ENCODE assay signal across 21 cellular contexts in genomic region chr6:53635322-53635721, GRCh38. TPM values are rescaled to one million over a fixed set of nuclear protein-coding genes. Genes with fewer than 3 reads are reported as not detected.
DNase-seq lines count a peak whose midpoint lies in the region; ATAC-seq, FAIRE-seq and TF ChIP-seq lines count a peak whose summit lies in the region.
"Had no signal": no experiment of that assay in that cellular context is flagged by ENCODE, and none has a peak within 500 bp of the region (broad histone marks: within the 10 kb centered on the region; RNA-seq: fewer than 3 reads in every experiment).

No MANE protein-coding gene starts in this region.

- H3K27me3 Mint-ChIP-seq in natural killer cell (ENCODE audit: low read depth in 2 of 2) (peaks cover 4 to 10% of the 10 kb centered on the region in 2 donors), type B pancreatic cell (peaks cover 3% of the 10 kb centered on the region)
- H3K27me3 Mint-ChIP-seq in natural killer cell treated with Interleukin-12 subunit alpha and Interleukin-12 subunit beta and Interleukin-15 and Interleukin-18, amount 100 ng/mL, for 72 hours: peaks cover 0 to 3% of the 10 kb centered on the region in 2 donors
- peaks cover 18% of the 10 kb centered on the region for H3K27me3 Mint-ChIP-seq in activated T-cell treated with anti-CD3 and anti-CD28 coated beads, Interleukin-2, amount 50 U/mL, for 72 hours (ENCODE audit: low read depth)
- H3K27me3 Mint-ChIP-seq: stimulated activated naive B cell treated with anti-CD40 and anti-IgM and Interleukin-4, amounts not matched to agents 10 μg/mL and 1 μg/mL and 100 μg/mL, for 72 hours had no signal

- H3K36me3 Mint-ChIP-seq in natural killer cell (no peaks in the 10 kb centered on the region), type B pancreatic cell (no peaks in the 10 kb centered on the region)
- no peaks in the 10 kb centered on the region for H3K36me3 Mint-ChIP-seq in natural killer cell treated with Interleukin-12 subunit alpha and Interleukin-12 subunit beta and Interleukin-15 and Interleukin-18, amount 100 ng/mL, for 72 hours
- no peaks in the 10 kb centered on the region for H3K36me3 Mint-ChIP-seq in activated T-cell treated with anti-CD3 and anti-CD28 coated beads, Interleukin-2, amount 50 U/mL, for 72 hours (ENCODE audit: insufficient read depth in 2 of 2)
- H3K36me3 Mint-ChIP-seq: CD14-positive monocyte; stimulated activated naive B cell treated with anti-CD40 and anti-IgM and Interleukin-4, amounts not matched to agents 10 μg/mL and 1 μg/mL and 100 μg/mL, for 72 hours had no signal

- peak overlapping the region; percentile 92 for H3K27ac ChIP-seq in layer of hippocampus (ENCODE audit: low read depth, low read length)
- H3K27ac ChIP-seq: SK-N-MC, upper lobe of left lung had no signal

- H3K27ac Mint-ChIP-seq in natural killer cell: peak overlapping the region; percentile 71 to 74
- H3K27ac Mint-ChIP-seq in natural killer cell treated with Interleukin-12 subunit alpha and Interleukin-12 subunit beta and Interleukin-15 and Interleukin-18, amount 100 ng/mL, for 72 hours: peak overlapping the region in 1 of 2 donors; percentile 9
- H3K27ac Mint-ChIP-seq in type B pancreatic cell: peak overlapping the region; percentile 19
- no peak overlapping the region for H3K27ac Mint-ChIP-seq in activated T-cell treated with anti-CD3 and anti-CD28 coated beads, Interleukin-2, amount 50 U/mL, for 72 hours
- H3K27ac Mint-ChIP-seq: activated T-helper 2 cell treated with anti-CD3 and anti-CD28 coated beads, Interferon-gamma antibody, Interleukin-2, Interleukin-4, amounts not matched to agents 10 μg/mL and 5 μg/mL and 100 μg/mL, durations not matched to agents 14 hours and 24 hours and 36 hours; CD14-positive monocyte; stimulated activated naive B cell treated with anti-CD40 and anti-IgM and Interleukin-4, amounts not matched to agents 10 μg/mL and 1 μg/mL and 100 μg/mL, for 72 hours had no signal

- DNase-seq in natural killer cell (no peak), bronchial epithelial cell (ENCODE audit: low read depth) (peak; percentile 64), type B pancreatic cell (ENCODE audit: extremely low spot score, unreplicated experiment) (no peak), COLO668 (lab: John Stamatoyannopoulos, UW; ENCODE audit: unreplicated experiment) (no peak)
- DNase-seq in natural killer cell treated with Interleukin-12 subunit alpha and Interleukin-12 subunit beta and Interleukin-15 and Interleukin-18, amount 100 ng/mL, for 72 hours (ENCODE audit: low spot score): no peak
- DNase-seq in activated T-cell treated with anti-CD3 and anti-CD28 coated beads, Interleukin-2, amount 50 U/mL, for 72 hours: no peak
- DNase-seq: activated CD4-positive, alpha-beta T cell treated with anti-CD3 and anti-CD28 coated beads for 1 hour; effector memory CD8-positive, alpha-beta T cell; NCI-H2081 treated with DMSO at 0.1 percent for 48 hours; NCI-H526 treated with DMSO at 0.1 percent for 48 hours; stimulated activated naive B cell treated with anti-CD40 and anti-IgM and Interleukin-4, amounts not matched to agents 10 μg/mL and 1 μg/mL and 100 μg/mL, for 72 hours; T-helper 9 cell; upper lobe of left lung had no signal

- H3K9me3 Mint-ChIP-seq in natural killer cell: no peaks in the 10 kb centered on the region
- H3K9me3 Mint-ChIP-seq in natural killer cell treated with Interleukin-12 subunit alpha and Interleukin-12 subunit beta and Interleukin-15 and Interleukin-18, amount 100 ng/mL, for 72 hours: no peaks in the 10 kb centered on the region
- peaks cover 8% of the 10 kb centered on the region for H3K9me3 Mint-ChIP-seq in type B pancreatic cell
- no peaks in the 10 kb centered on the region for H3K9me3 Mint-ChIP-seq in activated T-cell treated with anti-CD3 and anti-CD28 coated beads, Interleukin-2, amount 50 U/mL, for 72 hours
- H3K9me3 Mint-ChIP-seq: activated T-helper 2 cell treated with anti-CD3 and anti-CD28 coated beads, Interferon-gamma antibody, Interleukin-2, Interleukin-4, amounts not matched to agents 10 μg/mL and 5 μg/mL and 100 μg/mL, durations not matched to agents 14 hours and 24 hours and 36 hours; CD14-positive monocyte; effector memory CD8-positive, alpha-beta T cell; stimulated activated naive B cell treated with anti-CD40 and anti-IgM and Interleukin-4, amounts not matched to agents 10 μg/mL and 1 μg/mL and 100 μg/mL, for 72 hours had no signal

- TF ChIP-seq CTCF in natural killer cell (IDR thresholded peaks at IDR 0.05): no peak
- TF ChIP-seq CTCF in bronchial epithelial cell (IDR thresholded peaks at IDR 0.05; ENCODE audit: insufficient read depth, low read length, severe bottlenecking): no peak
- no peak for TF ChIP-seq CTCF in type B pancreatic cell (conservative IDR thresholded peaks at IDR 0.05)

- H3K36me3 ChIP-seq in bronchial epithelial cell (ENCODE audit: control insufficient read depth, insufficient read depth, low read length): no peaks in the 10 kb centered on the region
- H3K36me3 ChIP-seq: upper lobe of left lung had no signal

- H3K4me1 Mint-ChIP-seq in natural killer cell: peaks cover 19 to 21% of the 10 kb centered on the region in 2 donors
- peaks cover 14 to 16% of the 10 kb centered on the region in 2 donors for H3K4me1 Mint-ChIP-seq in natural killer cell treated with Interleukin-12 subunit alpha and Interleukin-12 subunit beta and Interleukin-15 and Interleukin-18, amount 100 ng/mL, for 72 hours (ENCODE audit: low read depth in 2 of 2)
- H3K4me1 Mint-ChIP-seq in type B pancreatic cell (ENCODE audit: unreplicated experiment): peaks cover 17% of the 10 kb centered on the region
- H3K4me1 Mint-ChIP-seq in activated T-cell treated with anti-CD3 and anti-CD28 coated beads, Interleukin-2, amount 50 U/mL, for 72 hours (ENCODE audit: low read depth): no peaks in the 10 kb centered on the region

- ATAC-seq in natural killer cell: no peak
- no peak for ATAC-seq in natural killer cell treated with Interleukin-12 subunit alpha and Interleukin-12 subunit beta and Interleukin-15 and Interleukin-18, amount 100 ng/mL, for 72 hours
- no peak for ATAC-seq in activated T-cell treated with anti-CD3 and anti-CD28 coated beads, Interleukin-2, amount 50 U/mL, for 72 hours (replicated peaks in 1 of 2)
- no peak for ATAC-seq in HG02642 (IDR thresholded peaks at IDR 0.05; ENCODE audit: poor library complexity, unreplicated experiment)
- ATAC-seq: A549; effector memory CD8-positive, alpha-beta T cell; K562; stimulated activated naive B cell treated with anti-CD40 and anti-IgM and Interleukin-4, amounts not matched to agents 10 μg/mL and 1 μg/mL and 100 μg/mL, for 72 hours had no signal

- FAIRE-seq in bronchial epithelial cell (lab: Jason Lieb, UNC): no peak
- FAIRE-seq: A549, K562 had no signal

- H3K4me3 Mint-ChIP-seq in natural killer cell (no peak overlapping the region), type B pancreatic cell (peak overlapping the region; percentile 23)
- no peak overlapping the region for H3K4me3 Mint-ChIP-seq in natural killer cell treated with Interleukin-12 subunit alpha and Interleukin-12 subunit beta and Interleukin-15 and Interleukin-18, amount 100 ng/mL, for 72 hours
- H3K4me3 Mint-ChIP-seq in activated T-cell treated with anti-CD3 and anti-CD28 coated beads, Interleukin-2, amount 50 U/mL, for 72 hours: no peak overlapping the region
- H3K4me3 Mint-ChIP-seq: CD14-positive monocyte; stimulated activated naive B cell treated with anti-CD40 and anti-IgM and Interleukin-4, amounts not matched to agents 10 μg/mL and 1 μg/mL and 100 μg/mL, for 72 hours had no signal

- intact Hi-C loops in natural killer cell (cut with micrococcal nuclease): no loop called here

- H3K4me3 ChIP-seq in bronchial epithelial cell (ENCODE audit: low read depth, low read length): no peak overlapping the region
- H3K4me3 ChIP-seq: A549, K562, SK-N-MC, upper lobe of left lung had no signal

- H3K27me3 ChIP-seq in bronchial epithelial cell (ENCODE audit: control insufficient read depth, insufficient read depth, low read length) (no peaks in the 10 kb centered on the region), layer of hippocampus (ENCODE audit: control insufficient read depth, insufficient read depth, low read length) (no peaks in the 10 kb centered on the region)
- H3K27me3 ChIP-seq: upper lobe of left lung had no signal

RNA-seq across cellular contexts. Expression of gene KLHL31, which starts 30.2 kb away (rescaled TPM):
- total RNA-seq in natural killer cell: under 1 TPM; 0.05 to 0.11 (median 0.09) TPM
- total RNA-seq in natural killer cell treated with Interleukin-12 subunit alpha and Interleukin-12 subunit beta and Interleukin-15 and Interleukin-18, amount 100 ng/mL, for 72 hours: under 1 TPM; 0.12 to 0.22 TPM
- total RNA-seq in bronchial epithelial cell: 0.26 TPM in 2 replicates
- total RNA-seq in type B pancreatic cell (ENCODE audit: low replicate concordance): 1.3 and 2.8 TPM in 2 replicates
- under 1 TPM; 0.12 to 0.14 TPM for total RNA-seq in activated T-cell treated with anti-CD3 and anti-CD28 coated beads, Interleukin-2, amount 50 U/mL, for 72 hours
- total RNA-seq: K562, OCI-LY7 had no signal
